1 cellular context compared by ENCODE assay signal in genomic region chr19:49920624-49921363, GRCh38.
TF ChIP-seq lines count a peak whose summit lies in the region.

No MANE protein-coding gene starts in this region.

TF ChIP-seq in GM12878, 131 proteins besides CTCF, POLR2A, EP300 and RAD21 (continues in another document):
- TF ChIP-seq REST (IDR thresholded peaks at IDR 0.05; ENCODE audit: low read depth, low read length) (no peak), SREBF2 (IDR thresholded peaks at IDR 0.05; ENCODE audit: low read length) (no peak), ZNF274 (IDR thresholded peaks at IDR 0.05; ENCODE audit: insufficient read depth, insufficient read length) (no peak), PAX8 (IDR thresholded peaks at IDR 0.05) (no peak), SUPT20H (IDR thresholded peaks at IDR 0.05; ENCODE audit: borderline replicate concordance, control insufficient read depth, low read depth, low read length) (no peak), BCL11A (IDR thresholded peaks at IDR 0.05; ENCODE audit: low read depth, low read length) (no peak), SIX5 (IDR thresholded peaks at IDR 0.05; ENCODE audit: low read depth, low read length, severe bottlenecking) (no peak), RFX5 (IDR thresholded peaks at IDR 0.05; ENCODE audit: low read depth, low read length) (no peak), BACH1 (IDR thresholded peaks at IDR 0.05; ENCODE audit: borderline replicate concordance) (no peak), BHLHE40 (IDR thresholded peaks at IDR 0.05; ENCODE audit: borderline replicate concordance in 1 of 2, low read depth in 2 of 2, low read length in 1 of 2) (peak; percentile 27 to 43; a peak in 2 of 4 replicates), BRCA1 (IDR thresholded peaks at IDR 0.05; ENCODE audit: low read depth, low read length) (no peak), CREB1 (IDR thresholded peaks at IDR 0.05; ENCODE audit: low read depth) (no peak), ZBTB4 (CRISPR knock-in tag; IDR thresholded peaks at IDR 0.05) (no peak), POU2F2 (IDR thresholded peaks at IDR 0.05; ENCODE audit: borderline replicate concordance, low read depth, low read length) (no peak), NR2C2 (IDR thresholded peaks at IDR 0.05; ENCODE audit: borderline replicate concordance, control insufficient read depth, insufficient read length, low read depth) (no peak), ZBTB11 (CRISPR knock-in tag; IDR thresholded peaks at IDR 0.05) (no peak), JUNB (IDR thresholded peaks at IDR 0.05) (no peak), MYB (IDR thresholded peaks at IDR 0.05; ENCODE audit: borderline replicate concordance, low read depth, low read length) (no peak), RCOR1 (conservative IDR thresholded peaks at IDR 0.05; ENCODE audit: low read depth, low read length) (no peak), BCL3 (IDR thresholded peaks at IDR 0.05; ENCODE audit: borderline replicate concordance, insufficient read depth, low read depth, low read length, poor library complexity, severe bottlenecking) (no peak), IKZF1 (conservative IDR thresholded peaks at IDR 0.05) (peak; percentile 15), SUZ12 (IDR thresholded peaks at IDR 0.05; ENCODE audit: unreplicated experiment) (no peak), ZSCAN29 (IDR thresholded peaks at IDR 0.05) (no peak), DPF2 (IDR thresholded peaks at IDR 0.05) (0 out of 2 replicates have a peak, but pooled peaks have one; percentile 28), PKNOX1 (IDR thresholded peaks at IDR 0.05) (no peak), IRF4 (IDR thresholded peaks at IDR 0.05; ENCODE audit: low read depth, low read length) (no peak), KLF5 (IDR thresholded peaks at IDR 0.05; ENCODE audit: partially characterized antibody) (no peak), PBX3 (IDR thresholded peaks at IDR 0.05; ENCODE audit: insufficient replicate concordance, low read depth, low read length) (no peak), YY1 (IDR thresholded peaks at IDR 0.05; ENCODE audit: low read depth, low read length) (peak; percentile 40; the same call in 1 of the 2 replicates), ZNF622 (IDR thresholded peaks at IDR 0.05) (no peak), SIN3A (IDR thresholded peaks at IDR 0.05; ENCODE audit: low read depth, low read length) (no peak), HSF1 (IDR thresholded peaks at IDR 0.05; ENCODE audit: low read depth, low read length) (no peak), FOS (IDR thresholded peaks at IDR 0.05; ENCODE audit: borderline replicate concordance, extremely low read depth, insufficient read length) (no peak), RUNX3 (IDR thresholded peaks at IDR 0.05; ENCODE audit: low read length) (no peak), ZNF207 (IDR thresholded peaks at IDR 0.05; ENCODE audit: borderline replicate concordance) (no peak), E4F1 (IDR thresholded peaks at IDR 0.05; ENCODE audit: borderline replicate concordance, partially characterized antibody) (no peak), POLR2AphosphoS5 (IDR thresholded peaks at IDR 0.05; ENCODE audit: low read length) (0 out of 2 replicates have a peak, but pooled peaks have one; percentile 26), ASH2L (IDR thresholded peaks at IDR 0.05; ENCODE audit: borderline replicate concordance, low read depth) (no peak), USF2 (IDR thresholded peaks at IDR 0.05; ENCODE audit: borderline replicate concordance, low read depth, low read length) (no peak), BMI1 (IDR thresholded peaks at IDR 0.05; ENCODE audit: borderline replicate concordance) (0 out of 2 replicates have a peak, but pooled peaks have one; percentile 21), ATF3 (IDR thresholded peaks at IDR 0.05; ENCODE audit: borderline replicate concordance, extremely low read depth, low read depth, low read length) (no peak)
